20 cellular contexts compared by ENCODE assay signal in genomic region chr16:87837627-87838289, GRCh38. TPM values are rescaled to one million over a fixed set of nuclear protein-coding genes. Genes with fewer than 3 reads are reported as not detected.
DNase-seq lines count a peak whose midpoint lies in the region; ATAC-seq and TF ChIP-seq lines count a peak whose summit lies in the region.
"Had no signal": no experiment of that assay in that cellular context is flagged by ENCODE, and none has a peak within 500 bp of the region (broad histone marks: within the 10 kb centered on the region; RNA-seq: fewer than 3 reads in every experiment).

No MANE protein-coding gene starts in this region.

- no peaks in the 10 kb centered on the region for H3K9me3 ChIP-seq in heart right ventricle
- no peaks in the 10 kb centered on the region for H3K9me3 ChIP-seq in SK-N-MC (ENCODE audit: low read depth, low read length)
- H3K9me3 ChIP-seq in esophagus squamous epithelium, result no peaks in the 10 kb centered on the region
- no peaks in the 10 kb centered on the region for H3K9me3 ChIP-seq in stomach
- H3K9me3 ChIP-seq: gastroesophageal sphincter, upper lobe of right lung had no signal

- WGBS in heart right ventricle, 2 donors, result 88 to 91% methylated on average over 21 of the region's 21 CpGs
- 55 to 75% methylated on average over 7 to 13 of the region's 21 CpGs for WGBS in esophagus squamous epithelium, 2 donors
- 85 to 92% (median 90%) methylated on average over 19 to 21 of the region's 21 CpGs for WGBS in stomach, 5 donors

- TF ChIP-seq POLR2A in esophagus squamous epithelium (IDR thresholded peaks at IDR 0.05) (no peak), stomach (IDR thresholded peaks at IDR 0.05) (no peak)

- peaks cover 0 to 13% (median 0%) of the 10 kb centered on the region in 9 donors for H3K4me1 ChIP-seq in heart right ventricle
- peaks cover 32 to 100% (median 51%) of the 10 kb centered on the region in 3 donors for H3K4me1 ChIP-seq in esophagus squamous epithelium
- peaks cover 9 to 58% (median 51%) of the 10 kb centered on the region in 4 donors for H3K4me1 ChIP-seq in stomach
- H3K4me1 ChIP-seq: upper lobe of right lung had no signal

- H3K9ac ChIP-seq in SK-N-MC (ENCODE audit: insufficient read length), result no peak overlapping the region

- TF ChIP-seq EP300 in stomach (IDR thresholded peaks at IDR 0.05), result no peak

- intact Hi-C loops in heart right ventricle (cut with DNase I) (no loop called here), left cardiac atrium (cut with DNase I) (no loop called here), esophagus squamous epithelium (cut with DNase I) (no loop called here), stomach (cut with DNase I; ENCODE audit: low total_unique reads) (no loop called here)

- ATAC-seq in heart right ventricle (no peak), left cardiac atrium (no peak), GM18868 (IDR thresholded peaks at IDR 0.05; ENCODE audit: unreplicated experiment) (no peak)
- ATAC-seq: activated CD8-positive, alpha-beta T cell treated with anti-CD3 and anti-CD28 coated beads, Interleukin-2, amount 10 ng/mL, durations not matched to agents 7 days and 5 days; activated T-cell treated with anti-CD3 and anti-CD28 coated beads, Interleukin-2, amount 50 U/mL, for 4 hours; naive thymus-derived CD4-positive, alpha-beta T cell; upper lobe of right lung had no signal

- no peak overlapping the region for H3K4me3 ChIP-seq in heart right ventricle
- no peak overlapping the region for H3K4me3 ChIP-seq in SK-N-MC
- H3K4me3 ChIP-seq in esophagus squamous epithelium, result peak overlapping the region in 1 of 4 donors; percentile 8
- no peak overlapping the region for H3K4me3 ChIP-seq in stomach
- H3K4me3 ChIP-seq: gastroesophageal sphincter, upper lobe of right lung had no signal

- TF ChIP-seq CTCF in heart right ventricle (IDR thresholded peaks at IDR 0.05) (no peak), esophagus squamous epithelium (IDR thresholded peaks at IDR 0.05) (no peak), stomach (IDR thresholded peaks at IDR 0.05) (no peak)

- H3K27me3 ChIP-seq in heart right ventricle (no peaks in the 10 kb centered on the region), esophagus squamous epithelium (peaks cover 0 to 14% (median 0%) of the 10 kb centered on the region in 4 donors), stomach (no peaks in the 10 kb centered on the region)
- H3K27me3 ChIP-seq: gastroesophageal sphincter, upper lobe of right lung had no signal

- no peak for DNase-seq in heart right ventricle
- no peak for DNase-seq in left cardiac atrium
- no peak for DNase-seq in SK-N-MC (ENCODE audit: low read depth, low spot score)
- DNase-seq in esophagus squamous epithelium (lab: John Stamatoyannopoulos, UW), result no peak
- DNase-seq in stomach, result no peak
- no peak for DNase-seq in SK-N-DZ (ENCODE audit: low spot score)
- no peak for DNase-seq in COR-L47 (lab: John Stamatoyannopoulos, UW)
- DNase-seq: activated CD8-positive, alpha-beta T cell treated with anti-CD3 and anti-CD28 coated beads, Interleukin-2, amount 10 ng/mL, durations not matched to agents 7 days and 5 days; activated naive CD4-positive, alpha-beta T cell treated with anti-CD3 and anti-CD28 coated beads, Interleukin-2, amount 10 ng/mL, durations not matched to agents 7 days and 5 days; cerebellar nuclear complex; effector CD4-positive, alpha-beta T cell; GOT3; naive thymus-derived CD4-positive, alpha-beta T cell; NCI-H1436; NCI-H524 treated with DMSO at 0.1 percent for 48 hours; retina; upper lobe of right lung had no signal

- H3K36me3 ChIP-seq in heart right ventricle (peaks cover 0 to 92% (median 0%) of the 10 kb centered on the region in 9 donors), SK-N-MC (ENCODE audit: insufficient read depth, low read length) (peaks cover 66% of the 10 kb centered on the region; the same call in 1 of the 2 replicates), esophagus squamous epithelium (peaks cover 5 to 87% (median 6%) of the 10 kb centered on the region in 3 donors), stomach (peaks cover 51 to 98% (median 77%) of the 10 kb centered on the region in 4 donors)

- H3K27ac ChIP-seq in heart right ventricle (peak overlapping the region in 8 of 10 donors; percentile 8 to 62 (median 44)), SK-N-MC (peak overlapping the region; percentile 77; the same call in 1 of the 2 replicates), esophagus squamous epithelium (peak overlapping the region; percentile 72 to 85 (median 83)), stomach (peak overlapping the region in 4 of 5 donors; percentile 4 to 86 (median 46))
- H3K27ac ChIP-seq: upper lobe of right lung had no signal

RNA-seq across cellular contexts. Expression of gene SLC7A5, which starts 31.5 kb away (rescaled TPM):
- total RNA-seq in heart right ventricle (10 to 100 TPM in 2 of 10 donors, 1 to 10 TPM in 8; 1.2 to 15.3 (median 4.1) TPM), left cardiac atrium (10 to 100 TPM in 1 of 2 donors, 1 to 10 TPM in 1; 8.4 to 18.4 TPM), esophagus squamous epithelium (100 to 1,000 TPM in 3 of 4 donors, 10 to 100 TPM in 1; 75.3 to 179 (median 145) TPM), stomach (10 to 100 TPM in 3 of 5 donors, 1 to 10 TPM in 2; 1.4 to 24.1 (median 11.0) TPM)
- polyA plus RNA-seq in heart right ventricle (1 to 10 TPM; 3.5 to 4.7 TPM), stomach (10 to 100 TPM in 1 of 3 donors, 1 to 10 TPM in 2; 3.5 to 74.8 (median 9.0) TPM)
- polyA plus RNA-seq in SK-N-DZ (2014; cell fraction: cytosol; rRNA removed), result 37.0 and 39.2 TPM in 2 replicates
- 14.8 and 18.4 TPM in 2 replicates for polyA plus RNA-seq in SK-N-DZ (2014; cell fraction: nucleus; rRNA removed)
